In the genomic region with DNA sequence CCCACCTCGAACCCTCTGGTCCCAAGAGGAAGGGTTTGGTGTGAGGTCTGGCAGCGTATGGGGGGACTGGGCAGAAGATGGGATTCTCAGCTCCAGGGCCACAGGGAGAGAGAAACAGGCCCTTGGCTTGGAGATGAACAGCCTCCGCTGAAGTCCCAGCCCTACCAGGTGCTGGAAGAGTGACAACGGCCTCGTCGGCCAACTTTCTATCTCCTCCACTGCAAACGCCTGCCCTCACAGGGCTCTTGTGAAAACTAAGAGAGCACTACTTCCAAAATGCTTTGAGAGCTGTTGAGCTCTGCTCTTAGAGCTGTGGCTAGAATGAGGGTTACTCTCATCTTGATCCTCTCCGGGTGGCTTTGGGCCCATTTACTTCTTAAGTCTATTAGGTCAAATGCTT, we compare ENCODE assay signal across 20 cellular contexts.
"Had no signal": no experiment of that assay in that cellular context is flagged by ENCODE, and none has a peak within 500 bp of the region (broad histone marks: within the 10 kb centered on the region; RNA-seq: fewer than 3 reads in every experiment).

No MANE protein-coding gene starts in this region.

- H3K9me3 ChIP-seq: lower lobe of right lung, transverse colon had no signal

- DNase-seq: activated CD4-positive, alpha-beta T cell treated with anti-CD3 and anti-CD28 coated beads for 36 hours; activated CD4-positive, CD25-positive, alpha-beta regulatory T cell; activated CD8-positive, alpha-beta memory T cell treated with anti-CD3 and anti-CD28 coated beads, Interleukin-2, amount 10 ng/mL, durations not matched to agents 7 days and 5 days; activated CD8-positive, alpha-beta T cell treated with anti-CD3 and anti-CD28 coated beads, Interleukin-2, amount 10 ng/mL, durations not matched to agents 7 days and 5 days; activated T-cell treated with anti-CD3 and anti-CD28 coated beads, Interleukin-2, amount 50 U/mL, for 48 hours; cerebellar nuclear complex; effector memory CD4-positive, alpha-beta T cell; islet precursor cell; lower lobe of right lung; mesenchymal stem cell; naive thymus-derived CD8-positive, alpha-beta T cell; posterior cingulate gyrus; stimulated activated CD4-positive, alpha-beta T cell treated with anti-CD3 and anti-CD28 coated beads, Interleukin-2, amount 100 ng/mL, for 48 hours; stimulated activated naive CD4-positive, alpha-beta T cell treated with Interleukin-2 at 50 U/mL for 16 hours; T-helper 1 cell; transverse colon had no signal

- H3K79me2 ChIP-seq: hepatocyte had no signal

- H3K27ac ChIP-seq: coronary artery, dorsolateral prefrontal cortex, hepatocyte, lower lobe of right lung, transverse colon had no signal

- H2AFZ ChIP-seq: hepatocyte had no signal

- H3K27me3 ChIP-seq: hepatocyte, transverse colon had no signal

- ATAC-seq: activated CD4-positive, alpha-beta T cell treated with anti-CD3 and anti-CD28 coated beads for 36 hours; activated CD8-positive, alpha-beta memory T cell treated with anti-CD3 and anti-CD28 coated beads, Interleukin-2, amount 10 ng/mL, durations not matched to agents 7 days and 5 days; activated CD8-positive, alpha-beta T cell treated with anti-CD3 and anti-CD28 coated beads, Interleukin-2, amount 10 ng/mL, durations not matched to agents 7 days and 5 days; activated naive CD4-positive, alpha-beta T cell treated with anti-CD3 and anti-CD28 coated beads, Interleukin-2, amount 50 U/mL, for 72 hours; naive thymus-derived CD8-positive, alpha-beta T cell had no signal

- H3K4me2 ChIP-seq: hepatocyte had no signal

- H3K4me3 ChIP-seq: coronary artery, dorsolateral prefrontal cortex, hepatocyte, lower lobe of right lung, transverse colon had no signal

- H3K36me3 ChIP-seq: lower lobe of right lung, transverse colon had no signal
